ENCODE assay signal across 2 cellular contexts in genomic region chr3:152335273-152335672, GRCh38.
TF ChIP-seq lines count a peak whose summit lies in the region.

No MANE protein-coding gene starts in this region.

TF ChIP-seq in GM12878, 131 proteins besides CTCF, POLR2A, EP300 and RAD21 (continued from another document and continues in another):
- TF ChIP-seq RELB (IDR thresholded peaks at IDR 0.05; ENCODE audit: low read depth) (no peak), CBFB (IDR thresholded peaks at IDR 0.05; ENCODE audit: low read depth) (peak; percentile 6; the same call in 1 of the 2 replicates), TARDBP (IDR thresholded peaks at IDR 0.05; ENCODE audit: borderline replicate concordance) (no peak), MEF2A (IDR thresholded peaks at IDR 0.05; ENCODE audit: insufficient read depth, low read depth, low read length) (peak; percentile 70; the same call in 1 of the 2 replicates), REST (IDR thresholded peaks at IDR 0.05; ENCODE audit: low read depth, low read length) (no peak), SIN3A (IDR thresholded peaks at IDR 0.05; ENCODE audit: low read depth, low read length) (no peak), IRF3 (IDR thresholded peaks at IDR 0.05) (no peak), ZNF384 (IDR thresholded peaks at IDR 0.05; ENCODE audit: borderline replicate concordance, low read depth, low read length) (0 out of 2 replicates have a peak, but pooled peaks have one; percentile 51), ZSCAN29 (IDR thresholded peaks at IDR 0.05) (no peak), RUNX3 (IDR thresholded peaks at IDR 0.05; ENCODE audit: low read length) (peak; percentile 50; the same call in 1 of the 2 replicates), GABPA (IDR thresholded peaks at IDR 0.05; ENCODE audit: low read depth) (no peak), USF2 (IDR thresholded peaks at IDR 0.05; ENCODE audit: borderline replicate concordance, low read depth, low read length) (no peak), POLR2AphosphoS2 (IDR thresholded peaks at IDR 0.05; ENCODE audit: low read depth, low read length) (no peak), ZBTB11 (CRISPR knock-in tag; IDR thresholded peaks at IDR 0.05) (no peak)

TF ChIP-seq in SK-N-SH treated with all-trans-retinoic acid at 6 μM for 48 hours, 23 proteins besides CTCF, POLR2A, EP300 and RAD21 (continued from another document):
- TF ChIP-seq CSRNP3 (CRISPR knock-in tag; IDR thresholded peaks at IDR 0.05) (no peak), PATZ1 (CRISPR knock-in tag; IDR thresholded peaks at IDR 0.05; ENCODE audit: borderline replicate concordance) (no peak), GLIS3 (CRISPR knock-in tag; IDR thresholded peaks at IDR 0.05) (no peak), ZNF70 (CRISPR knock-in tag; IDR thresholded peaks at IDR 0.05) (no peak), ARNTL (CRISPR knock-in tag; IDR thresholded peaks at IDR 0.05; ENCODE audit: borderline replicate concordance, low read depth) (no peak), ESRRG (CRISPR knock-in tag; IDR thresholded peaks at IDR 0.05) (no peak), ZNF8 (CRISPR knock-in tag; IDR thresholded peaks at IDR 0.05) (no peak), PPARA (CRISPR knock-in tag; IDR thresholded peaks at IDR 0.05; ENCODE audit: borderline replicate concordance) (no peak), BACH2 (CRISPR knock-in tag; IDR thresholded peaks at IDR 0.05; ENCODE audit: borderline replicate concordance) (no peak)
